ENCODE assay signal across 8 cellular contexts in the genomic region with DNA sequence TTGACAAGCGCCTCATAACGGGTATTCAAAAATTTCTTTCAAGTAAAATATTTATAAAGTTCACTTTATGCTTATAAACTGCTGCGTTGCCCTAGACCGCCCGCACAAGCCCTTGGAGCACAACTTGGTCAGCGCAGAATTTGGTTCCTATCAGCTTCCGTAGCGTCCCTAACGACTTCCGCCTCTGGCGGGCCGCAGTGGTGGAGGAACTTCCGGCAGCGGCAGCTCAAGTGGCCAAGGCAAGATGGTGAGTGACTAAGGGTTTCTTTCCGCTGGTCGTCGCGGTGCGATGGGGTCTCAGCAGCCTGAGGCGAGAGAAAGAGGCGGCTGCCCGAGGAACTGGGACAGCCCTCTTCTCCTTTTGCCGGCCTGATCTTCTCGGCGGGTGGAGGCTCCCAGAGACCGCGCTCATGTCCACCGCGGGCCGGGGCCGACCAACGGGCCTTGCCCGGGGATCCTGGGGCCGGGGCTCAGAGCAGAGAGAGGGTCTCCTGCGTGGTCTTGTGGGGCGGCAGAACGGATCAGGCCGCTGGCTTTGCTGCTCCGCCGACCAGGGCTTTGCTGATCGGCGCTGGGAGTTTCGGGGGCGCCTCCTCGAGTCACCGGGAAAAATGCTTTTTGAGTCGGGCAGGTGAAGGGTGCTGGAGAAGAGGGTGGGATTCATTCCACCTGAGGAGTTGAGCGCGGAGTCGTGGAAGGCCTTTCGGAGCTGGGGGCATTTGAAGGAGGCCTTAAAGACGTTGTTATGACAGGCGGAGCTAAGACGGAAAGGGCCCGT. TPM values are rescaled to one million over a fixed set of nuclear protein-coding genes. Genes with fewer than 3 reads are reported as not detected.
DNase-seq lines count a peak whose midpoint lies in the region; ATAC-seq and TF ChIP-seq lines count a peak whose summit lies in the region.

A gene (plus strand): TSS at position 200 of the 778 bp plus-strand sequence. CDS start 45 bp downstream, at position 245.

- peaks cover 4% of the 10 kb centered on the region for H3K27me3 Mint-ChIP-seq in activated CD4-positive, alpha-beta T cell treated with anti-CD3 and anti-CD28 coated beads, Interleukin-2, amount 10 ng/mL, durations not matched to agents 24 days and 14 days
- peaks cover 21% of the 10 kb centered on the region for H3K27me3 Mint-ChIP-seq in dendritic cell treated with granulocyte-macrophage colony-stimulating factor and Interleukin-4, amounts not matched to agents 40 ng/mL and 50 ng/mL, for 4 days

- H3K36me3 Mint-ChIP-seq in activated CD4-positive, alpha-beta T cell treated with anti-CD3 and anti-CD28 coated beads, Interleukin-2, amount 10 ng/mL, durations not matched to agents 24 days and 14 days (ENCODE audit: low read depth) = peaks cover 41% of the 10 kb centered on the region
- peaks cover 39% of the 10 kb centered on the region for H3K36me3 Mint-ChIP-seq in dendritic cell treated with granulocyte-macrophage colony-stimulating factor and Interleukin-4, amounts not matched to agents 40 ng/mL and 50 ng/mL, for 4 days (ENCODE audit: low read depth)

- H3K4me1 Mint-ChIP-seq in activated CD4-positive, alpha-beta T cell treated with anti-CD3 and anti-CD28 coated beads, Interleukin-2, amount 10 ng/mL, durations not matched to agents 24 days and 14 days = peaks cover 27% of the 10 kb centered on the region
- H3K4me1 Mint-ChIP-seq in dendritic cell treated with granulocyte-macrophage colony-stimulating factor and Interleukin-4, amounts not matched to agents 40 ng/mL and 50 ng/mL, for 4 days (ENCODE audit: low read depth) = peaks cover 24% of the 10 kb centered on the region

- 0 out of 2 replicates have a peak, but pooled peaks have one; percentile 3 for TF ChIP-seq CTCF in BJ (IDR thresholded peaks at IDR 0.05; ENCODE audit: insufficient read depth, low read depth, low read length)

- POLR2A ChIA-PET in BJ (lab: Charles Lee) = no interaction called here

- CTCF ChIA-PET in BJ (lab: Yijun Ruan, JAX) = interaction anchor here (0.7 to 2.3 kb wide), 6 partner anchors 9 to 502 kb away, joined by 3 to 7 read pairs (median 3); no protein-coding TSS in a partner anchor

- peak within 1 kb of the TSS; percentile 66 for H3K4me3 ChIP-seq in BJ (ENCODE audit: low read depth, low read length)

- intact Hi-C loops in activated CD4-positive, alpha-beta T cell treated with anti-CD3 and anti-CD28 coated beads, Interleukin-2, amount 10 ng/mL, durations not matched to agents 24 days and 14 days (cut with micrococcal nuclease) = loop anchor here (1.0 to 10.0 kb wide), 4 partner anchors 75 to 1432 kb away; a partner anchor contains a TSS
- intact Hi-C loops in dendritic cell treated with granulocyte-macrophage colony-stimulating factor and Interleukin-4, amounts not matched to agents 40 ng/mL and 50 ng/mL, for 4 days (cut with micrococcal nuclease) = no loop called here

- H3K4me3 Mint-ChIP-seq in activated CD4-positive, alpha-beta T cell treated with anti-CD3 and anti-CD28 coated beads, Interleukin-2, amount 10 ng/mL, durations not matched to agents 24 days and 14 days = peak within 1 kb of the TSS; percentile 93
- H3K4me3 Mint-ChIP-seq in dendritic cell treated with granulocyte-macrophage colony-stimulating factor and Interleukin-4, amounts not matched to agents 40 ng/mL and 50 ng/mL, for 4 days = peak within 1 kb of the TSS; percentile 99

- peak; percentile 70 for DNase-seq in BJ (ENCODE audit: low read depth)
- DNase-seq in NCI-H526 treated with DMSO at 0.1 percent for 48 hours (lab: John Stamatoyannopoulos, UW) = peak; percentile 83
- DNase-seq in activated CD4-positive, alpha-beta T cell treated with anti-CD3 and anti-CD28 coated beads, Interleukin-2, amount 10 ng/mL, durations not matched to agents 24 days and 14 days = peak; percentile 96
- peak; percentile 94 for DNase-seq in left lobe of liver (ENCODE audit: low spot score)
- DNase-seq in stimulated activated CD4-positive, alpha-beta T cell treated with anti-CD3 and anti-CD28 coated beads, Interleukin-2, amount 100 ng/mL, for 4 hours (ENCODE audit: low read depth) = peak; percentile 79

- H3K36me3 ChIP-seq in BJ (ENCODE audit: control insufficient read depth, insufficient read depth, low read length) = peaks cover 2% of the 10 kb centered on the region

- no peaks in the 10 kb centered on the region for H3K27me3 ChIP-seq in BJ (ENCODE audit: control insufficient read depth, insufficient read depth, low read length)

- H3K27ac Mint-ChIP-seq in activated CD4-positive, alpha-beta T cell treated with anti-CD3 and anti-CD28 coated beads, Interleukin-2, amount 10 ng/mL, durations not matched to agents 24 days and 14 days = peak within 1 kb of the TSS; percentile 96
- peak within 1 kb of the TSS; percentile 99 for H3K27ac Mint-ChIP-seq in dendritic cell treated with granulocyte-macrophage colony-stimulating factor and Interleukin-4, amounts not matched to agents 40 ng/mL and 50 ng/mL, for 4 days

- peak; percentile 91 for ATAC-seq in GM19324 (IDR thresholded peaks at IDR 0.05; ENCODE audit: low FRiP score, unreplicated experiment)
- ATAC-seq in HG03469 (IDR thresholded peaks at IDR 0.05; ENCODE audit: unreplicated experiment) = peak; percentile 92
- peak; percentile 99 for ATAC-seq in left lobe of liver

- peaks cover 8% of the 10 kb centered on the region for H3K9me3 Mint-ChIP-seq in activated CD4-positive, alpha-beta T cell treated with anti-CD3 and anti-CD28 coated beads, Interleukin-2, amount 10 ng/mL, durations not matched to agents 24 days and 14 days
- H3K9me3 Mint-ChIP-seq in dendritic cell treated with granulocyte-macrophage colony-stimulating factor and Interleukin-4, amounts not matched to agents 40 ng/mL and 50 ng/mL, for 4 days = no peaks in the 10 kb centered on the region

RNA-seq across cellular contexts. Expression of the gene that starts here (rescaled TPM):
- 102 and 180 TPM in 2 replicates for polyA plus RNA-seq in BJ (2011; rRNA removed)
- 23.4 and 31.4 TPM in 2 replicates for polyA minus RNA-seq in BJ (2011; rRNA and poly(A)+ RNA removed)
- total RNA-seq in activated CD4-positive, alpha-beta T cell treated with anti-CD3 and anti-CD28 coated beads, Interleukin-2, amount 10 ng/mL, durations not matched to agents 24 days and 14 days = 170 and 185 TPM in 2 replicates
- 39.9 TPM for total RNA-seq in left lobe of liver

Comparison
In these comparisons a context has a peak if more than half of its experiments do, and no peak if none do; other contexts are left out.
1. Peak in every context shown above with its lines: DNase-seq, ATAC-seq and H3K4me3 ChIP-seq.